ENCODE assay signal across 1 cellular context in the genomic region with DNA sequence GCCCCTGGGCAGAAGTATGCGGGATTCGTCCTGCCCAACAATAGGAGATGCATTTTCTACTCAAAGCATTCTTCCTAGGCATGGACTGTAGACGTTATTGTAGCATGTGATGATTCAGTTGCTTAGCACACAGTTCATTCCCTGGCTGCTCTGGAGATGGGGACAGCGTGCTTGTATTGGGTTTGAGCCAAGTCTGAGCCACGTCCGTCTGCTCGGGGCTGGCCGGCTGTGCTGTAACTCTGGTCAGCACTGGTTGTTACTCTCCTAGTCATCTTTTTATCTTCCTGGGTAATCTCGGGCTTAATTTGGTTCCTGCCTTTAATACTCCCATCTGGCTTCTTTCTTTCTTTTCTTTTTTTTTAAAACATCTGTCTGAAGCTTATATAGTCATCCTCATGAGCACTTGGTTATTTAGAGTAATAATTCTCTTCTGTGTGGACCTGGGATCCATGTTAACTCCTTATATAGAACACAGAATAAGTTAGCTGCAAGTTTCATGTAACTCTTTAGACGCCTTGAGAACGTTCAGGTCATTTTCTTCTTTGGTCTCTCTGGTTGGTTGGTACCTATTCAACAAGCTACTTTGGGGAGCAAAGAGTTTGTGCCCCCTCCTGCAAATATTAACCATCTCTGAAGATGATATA.
TF ChIP-seq lines count a peak whose summit lies in the region.

No MANE protein-coding gene starts in this region.

TF ChIP-seq in HEK293, 187 proteins besides CTCF, POLR2A, EP300 and RAD21 (continued from another document):
- TF ChIP-seq, protein P1, sequence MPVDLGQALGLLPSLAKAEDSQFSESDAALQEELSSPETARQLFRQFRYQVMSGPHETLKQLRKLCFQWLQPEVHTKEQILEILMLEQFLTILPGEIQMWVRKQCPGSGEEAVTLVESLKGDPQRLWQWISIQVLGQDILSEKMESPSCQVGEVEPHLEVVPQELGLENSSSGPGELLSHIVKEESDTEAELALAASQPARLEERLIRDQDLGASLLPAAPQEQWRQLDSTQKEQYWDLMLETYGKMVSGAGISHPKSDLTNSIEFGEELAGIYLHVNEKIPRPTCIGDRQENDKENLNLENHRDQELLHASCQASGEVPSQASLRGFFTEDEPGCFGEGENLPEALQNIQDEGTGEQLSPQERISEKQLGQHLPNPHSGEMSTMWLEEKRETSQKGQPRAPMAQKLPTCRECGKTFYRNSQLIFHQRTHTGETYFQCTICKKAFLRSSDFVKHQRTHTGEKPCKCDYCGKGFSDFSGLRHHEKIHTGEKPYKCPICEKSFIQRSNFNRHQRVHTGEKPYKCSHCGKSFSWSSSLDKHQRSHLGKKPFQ (tag by site-specific recombination; IDR thresholded peaks at IDR 0.05), result 0 out of 2 replicates have a peak, but pooled peaks have one; percentile 45
- no peak for TF ChIP-seq ZNF350 (tag by site-specific recombination; IDR thresholded peaks at IDR 0.05)
- no peak for TF ChIP-seq BCL11B (tag by site-specific recombination; IDR thresholded peaks at IDR 0.05; ENCODE audit: low read depth)
- peak; percentile 27; the same call in 1 of the 2 replicates for TF ChIP-seq ZNF843 (tag by site-specific recombination; IDR thresholded peaks at IDR 0.05)
- peak; percentile 62; the same call in 1 of the 2 replicates for TF ChIP-seq MZF1 (tag by site-specific recombination; IDR thresholded peaks at IDR 0.05; ENCODE audit: borderline replicate concordance)
- TF ChIP-seq ZNF366 (tag by site-specific recombination; conservative IDR thresholded peaks at IDR 0.05), result peak; percentile 56
- no peak for TF ChIP-seq ZNF777 (tag by site-specific recombination; IDR thresholded peaks at IDR 0.05; ENCODE audit: borderline replicate concordance)
- peak; percentile 35; the same call in 1 of the 2 replicates for TF ChIP-seq ZNF341 (tag by site-specific recombination; IDR thresholded peaks at IDR 0.05; ENCODE audit: low read depth)
- TF ChIP-seq TRIM28 (IDR thresholded peaks at IDR 0.05; ENCODE audit: borderline replicate concordance, low read length), result 0 out of 2 replicates have a peak, but pooled peaks have one; percentile 67
- no peak for TF ChIP-seq ZNF416 (tag by site-specific recombination; IDR thresholded peaks at IDR 0.05)
- TF ChIP-seq ZNF660 (tag by site-specific recombination; IDR thresholded peaks at IDR 0.05), result peak; percentile 60; the same call in 1 of the 2 replicates
- TF ChIP-seq, protein P2, sequence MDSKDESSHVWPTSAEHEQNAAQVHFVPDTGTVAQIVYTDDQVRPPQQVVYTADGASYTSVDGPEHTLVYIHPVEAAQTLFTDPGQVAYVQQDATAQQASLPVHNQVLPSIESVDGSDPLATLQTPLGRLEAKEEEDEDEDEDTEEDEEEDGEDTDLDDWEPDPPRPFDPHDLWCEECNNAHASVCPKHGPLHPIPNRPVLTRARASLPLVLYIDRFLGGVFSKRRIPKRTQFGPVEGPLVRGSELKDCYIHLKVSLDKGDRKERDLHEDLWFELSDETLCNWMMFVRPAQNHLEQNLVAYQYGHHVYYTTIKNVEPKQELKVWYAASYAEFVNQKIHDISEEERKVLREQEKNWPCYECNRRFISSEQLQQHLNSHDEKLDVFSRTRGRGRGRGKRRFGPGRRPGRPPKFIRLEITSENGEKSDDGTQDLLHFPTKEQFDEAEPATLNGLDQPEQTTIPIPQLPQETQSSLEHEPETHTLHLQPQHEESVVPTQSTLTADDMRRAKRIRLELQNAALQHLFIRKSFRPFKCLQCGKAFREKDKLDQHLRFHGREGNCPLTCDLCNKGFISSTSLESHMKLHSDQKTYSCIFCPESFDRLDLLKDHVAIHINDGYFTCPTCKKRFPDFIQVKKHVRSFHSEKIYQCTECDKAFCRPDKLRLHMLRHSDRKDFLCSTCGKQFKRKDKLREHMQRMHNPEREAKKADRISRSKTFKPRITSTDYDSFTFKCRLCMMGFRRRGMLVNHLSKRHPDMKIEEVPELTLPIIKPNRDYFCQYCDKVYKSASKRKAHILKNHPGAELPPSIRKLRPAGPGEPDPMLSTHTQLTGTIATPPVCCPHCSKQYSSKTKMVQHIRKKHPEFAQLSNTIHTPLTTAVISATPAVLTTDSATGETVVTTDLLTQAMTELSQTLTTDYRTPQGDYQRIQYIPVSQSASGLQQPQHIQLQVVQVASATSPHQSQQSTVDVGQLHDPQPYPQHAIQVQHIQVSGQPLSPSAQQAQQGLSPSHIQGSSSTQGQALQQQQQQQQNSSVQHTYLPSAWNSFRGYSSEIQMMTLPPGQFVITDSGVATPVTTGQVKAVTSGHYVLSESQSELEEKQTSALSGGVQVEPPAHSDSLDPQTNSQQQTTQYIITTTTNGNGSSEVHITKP (tag by site-specific recombination; IDR thresholded peaks at IDR 0.05), result peak; percentile 14; the same call in 1 of the 2 replicates
- TF ChIP-seq, protein P3, sequence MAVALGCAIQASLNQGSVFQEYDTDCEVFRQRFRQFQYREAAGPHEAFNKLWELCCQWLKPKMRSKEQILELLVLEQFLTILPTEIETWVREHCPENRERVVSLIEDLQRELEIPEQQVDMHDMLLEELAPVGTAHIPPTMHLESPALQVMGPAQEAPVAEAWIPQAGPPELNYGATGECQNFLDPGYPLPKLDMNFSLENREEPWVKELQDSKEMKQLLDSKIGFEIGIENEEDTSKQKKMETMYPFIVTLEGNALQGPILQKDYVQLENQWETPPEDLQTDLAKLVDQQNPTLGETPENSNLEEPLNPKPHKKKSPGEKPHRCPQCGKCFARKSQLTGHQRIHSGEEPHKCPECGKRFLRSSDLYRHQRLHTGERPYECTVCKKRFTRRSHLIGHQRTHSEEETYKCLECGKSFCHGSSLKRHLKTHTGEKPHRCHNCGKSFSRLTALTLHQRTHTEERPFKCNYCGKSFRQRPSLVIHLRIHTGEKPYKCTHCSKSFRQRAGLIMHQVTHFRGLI (tag by site-specific recombination; IDR thresholded peaks at IDR 0.05), result 0 out of 2 replicates have a peak, but pooled peaks have one; percentile 29
- TF ChIP-seq WT1 (tag by site-specific recombination; IDR thresholded peaks at IDR 0.05), result peak; percentile 59; the same call in 1 of the 2 replicates
- TF ChIP-seq, protein P4, sequence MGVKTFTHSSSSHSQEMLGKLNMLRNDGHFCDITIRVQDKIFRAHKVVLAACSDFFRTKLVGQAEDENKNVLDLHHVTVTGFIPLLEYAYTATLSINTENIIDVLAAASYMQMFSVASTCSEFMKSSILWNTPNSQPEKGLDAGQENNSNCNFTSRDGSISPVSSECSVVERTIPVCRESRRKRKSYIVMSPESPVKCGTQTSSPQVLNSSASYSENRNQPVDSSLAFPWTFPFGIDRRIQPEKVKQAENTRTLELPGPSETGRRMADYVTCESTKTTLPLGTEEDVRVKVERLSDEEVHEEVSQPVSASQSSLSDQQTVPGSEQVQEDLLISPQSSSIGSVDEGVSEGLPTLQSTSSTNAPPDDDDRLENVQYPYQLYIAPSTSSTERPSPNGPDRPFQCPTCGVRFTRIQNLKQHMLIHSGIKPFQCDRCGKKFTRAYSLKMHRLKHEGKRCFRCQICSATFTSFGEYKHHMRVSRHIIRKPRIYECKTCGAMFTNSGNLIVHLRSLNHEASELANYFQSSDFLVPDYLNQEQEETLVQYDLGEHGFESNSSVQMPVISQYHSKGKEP (tag by site-specific recombination; IDR thresholded peaks at IDR 0.05), result peak; percentile 57; the same call in 1 of the 2 replicates
- TF ChIP-seq ZNF670 (tag by site-specific recombination; IDR thresholded peaks at IDR 0.05; ENCODE audit: low read depth), result no peak
- 0 out of 2 replicates have a peak, but pooled peaks have one; percentile 11 for TF ChIP-seq ZNF558 (tag by site-specific recombination; IDR thresholded peaks at IDR 0.05)
